ENCODE assay signal across 8 cellular contexts in the genomic region with DNA sequence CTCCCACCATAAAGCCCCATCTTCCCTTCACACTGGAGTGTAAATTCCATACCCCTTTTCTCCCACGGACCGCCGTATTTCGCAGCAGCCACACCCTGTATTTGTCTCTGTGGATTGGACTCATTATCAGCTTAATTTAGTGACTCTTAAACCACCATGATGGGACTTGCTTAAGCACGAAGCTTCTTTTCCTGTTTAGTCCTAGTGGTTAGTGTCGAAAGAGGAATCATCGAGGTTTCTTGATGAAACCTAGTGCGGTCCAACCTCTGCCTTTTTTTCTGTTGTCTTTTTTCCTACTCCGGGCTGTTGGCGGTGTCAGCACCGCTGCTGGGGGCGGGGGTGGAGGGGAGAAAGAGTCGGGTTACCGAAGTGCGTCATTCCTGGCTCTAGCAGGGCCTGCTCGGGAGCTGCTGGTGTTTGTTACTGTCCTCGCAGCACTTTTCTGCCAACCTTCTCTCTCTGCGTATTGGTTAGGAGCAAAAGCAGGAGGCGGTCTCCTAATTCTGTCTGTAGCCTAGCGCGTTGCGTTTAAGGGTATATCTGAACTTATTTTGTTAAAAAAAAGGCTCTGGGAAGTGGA. TPM values are rescaled to one million over a fixed set of nuclear protein-coding genes. Genes with fewer than 3 reads are reported as not detected.
DNase-seq lines count a peak whose midpoint lies in the region; ATAC-seq and TF ChIP-seq lines count a peak whose summit lies in the region.

No MANE protein-coding gene starts in this region.

- H4K20me1 ChIP-seq in osteoblast (ENCODE audit: insufficient read depth, low read length) = peaks cover 17% of the 10 kb centered on the region

- H3K4me1 ChIP-seq in osteoblast (ENCODE audit: insufficient read depth, low read length) (peaks cover 17% of the 10 kb centered on the region), thymus (ENCODE audit: control insufficient read depth, insufficient read depth, low read length) (no peaks in the 10 kb centered on the region)

- H3K9me3 Mint-ChIP-seq in activated naive CD4-positive, alpha-beta T cell treated with anti-CD3 and anti-CD28 coated beads, Interleukin-2, amount 50 U/mL, for 72 hours = no peaks in the 10 kb centered on the region

- DNase-seq in GM06990 (ENCODE audit: extremely low read depth, insufficient read length) (peak; percentile 80), NCI-H1092 treated with DMSO at 0.1 percent for 48 hours (lab: John Stamatoyannopoulos, UW) (peak; percentile 93), glomerular visceral epithelial cell (ENCODE audit: extremely low spot score) (peak; percentile 91), osteoblast (ENCODE audit: insufficient read length, low spot score, missing footprints) (peak; percentile 89)
- DNase-seq in activated naive CD4-positive, alpha-beta T cell treated with anti-CD3 and anti-CD28 coated beads, Interleukin-2, amount 50 U/mL, for 72 hours (ENCODE audit: low spot score in 2 of 2) = peak; percentile 70 to 86

- peak overlapping the region; percentile 99 for H3K27ac Mint-ChIP-seq in activated naive CD4-positive, alpha-beta T cell treated with anti-CD3 and anti-CD28 coated beads, Interleukin-2, amount 50 U/mL, for 72 hours

- ATAC-seq in HG02623 (IDR thresholded peaks at IDR 0.05; ENCODE audit: unreplicated experiment) = peak; percentile 54
- peak; percentile 81 for ATAC-seq in SK-N-SH treated with all-trans-retinoic acid at 6 μM for 48 hours
- peak; percentile 80 to 81 for ATAC-seq in activated naive CD4-positive, alpha-beta T cell treated with anti-CD3 and anti-CD28 coated beads, Interleukin-2, amount 50 U/mL, for 72 hours

- H3K36me3 Mint-ChIP-seq in activated naive CD4-positive, alpha-beta T cell treated with anti-CD3 and anti-CD28 coated beads, Interleukin-2, amount 50 U/mL, for 72 hours = peaks cover 11 to 25% of the 10 kb centered on the region in 2 donors

- H3K4me3 ChIP-seq in GM06990 (replicated peaks; ENCODE audit: low read depth, low read length) = peak overlapping the region; percentile 83
- peak overlapping the region; percentile 84 for H3K4me3 ChIP-seq in osteoblast (ENCODE audit: insufficient read depth, low read length)
- peak overlapping the region; percentile 75 for H3K4me3 ChIP-seq in thymus (ENCODE audit: low read length)

- H3K4me2 ChIP-seq in osteoblast (ENCODE audit: insufficient read depth, low read length) = peak overlapping the region; percentile 86

- TF ChIP-seq CTCF in GM06990 (IDR thresholded peaks at IDR 0.05; ENCODE audit: insufficient read depth, low read length, poor library complexity, severe bottlenecking) = no peak
- no peak for TF ChIP-seq CTCF in osteoblast (IDR thresholded peaks at IDR 0.05; ENCODE audit: extremely low read depth, low read depth, low read length)

- no peaks in the 10 kb centered on the region for H3K27me3 ChIP-seq in GM06990 (replicated peaks; ENCODE audit: control insufficient read depth, insufficient read depth, low read length)
- H3K27me3 ChIP-seq in osteoblast (ENCODE audit: insufficient read depth, low read length) = no peaks in the 10 kb centered on the region
- no peaks in the 10 kb centered on the region for H3K27me3 ChIP-seq in thymus (ENCODE audit: control insufficient read depth, insufficient read depth)

- peak overlapping the region; percentile 90 for H3K27ac ChIP-seq in osteoblast (ENCODE audit: low read depth, low read length)
- peak overlapping the region; percentile 85 for H3K27ac ChIP-seq in thymus (ENCODE audit: low read depth)

- peaks cover 58% of the 10 kb centered on the region for H3K79me2 ChIP-seq in osteoblast (ENCODE audit: insufficient read depth, low read length)

- under 1% methylated on average over 22 of the region's 22 CpGs for WGBS in thymus

- H3K36me3 ChIP-seq in GM06990 (ENCODE audit: control insufficient read depth, insufficient read depth, low read length) = no peaks in the 10 kb centered on the region
- H3K36me3 ChIP-seq in osteoblast (ENCODE audit: insufficient read depth, low read length) = no peaks in the 10 kb centered on the region
- no peaks in the 10 kb centered on the region for H3K36me3 ChIP-seq in thymus (ENCODE audit: control insufficient read depth, insufficient read depth)

- peak overlapping the region; percentile 62 for H2AFZ ChIP-seq in osteoblast (ENCODE audit: low read length)

- H3K9me3 ChIP-seq in osteoblast (ENCODE audit: low read depth, low read length) (no peaks in the 10 kb centered on the region), thymus (ENCODE audit: control insufficient read depth) (no peaks in the 10 kb centered on the region)

TF ChIP-seq in SK-N-SH treated with all-trans-retinoic acid at 6 μM for 48 hours, 23 proteins besides CTCF, POLR2A, EP300 and RAD21:
- TF ChIP-seq, protein P1, sequence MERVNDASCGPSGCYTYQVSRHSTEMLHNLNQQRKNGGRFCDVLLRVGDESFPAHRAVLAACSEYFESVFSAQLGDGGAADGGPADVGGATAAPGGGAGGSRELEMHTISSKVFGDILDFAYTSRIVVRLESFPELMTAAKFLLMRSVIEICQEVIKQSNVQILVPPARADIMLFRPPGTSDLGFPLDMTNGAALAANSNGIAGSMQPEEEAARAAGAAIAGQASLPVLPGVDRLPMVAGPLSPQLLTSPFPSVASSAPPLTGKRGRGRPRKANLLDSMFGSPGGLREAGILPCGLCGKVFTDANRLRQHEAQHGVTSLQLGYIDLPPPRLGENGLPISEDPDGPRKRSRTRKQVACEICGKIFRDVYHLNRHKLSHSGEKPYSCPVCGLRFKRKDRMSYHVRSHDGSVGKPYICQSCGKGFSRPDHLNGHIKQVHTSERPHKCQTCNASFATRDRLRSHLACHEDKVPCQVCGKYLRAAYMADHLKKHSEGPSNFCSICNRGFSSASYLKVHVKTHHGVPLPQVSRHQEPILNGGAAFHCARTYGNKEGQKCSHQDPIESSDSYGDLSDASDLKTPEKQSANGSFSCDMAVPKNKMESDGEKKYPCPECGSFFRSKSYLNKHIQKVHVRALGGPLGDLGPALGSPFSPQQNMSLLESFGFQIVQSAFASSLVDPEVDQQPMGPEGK (CRISPR knock-in tag; IDR thresholded peaks at IDR 0.05; ENCODE audit: borderline replicate concordance) = 0 out of 2 replicates have a peak, but pooled peaks have one; percentile 54
- no peak for TF ChIP-seq ZC3H10 (CRISPR knock-in tag; IDR thresholded peaks at IDR 0.05)

RNA-seq across cellular contexts. Expression of a gene that starts 1.4 kb away (rescaled TPM):
- 10 to 100 TPM; 81.9 to 95.2 TPM for total RNA-seq in activated naive CD4-positive, alpha-beta T cell treated with anti-CD3 and anti-CD28 coated beads, Interleukin-2, amount 50 U/mL, for 72 hours
- 84.3 and 91.2 TPM in 2 replicates for total RNA-seq in osteoblast
- polyA plus RNA-seq in thymus = 44.0 TPM

Comparison
In these comparisons a context has a peak if more than half of its experiments do, and no peak if none do; other contexts are left out.
1. Peak in every context shown above with its lines: DNase-seq, ATAC-seq, H3K4me3 ChIP-seq and H3K27ac ChIP-seq.